In genomic region chr1:30876451-30877204, GRCh38 we compare ENCODE assay signal across 1 cellular context.
TF ChIP-seq lines count a peak whose summit lies in the region.

No MANE protein-coding gene starts in this region.

TF ChIP-seq in K562, 482 proteins besides CTCF, POLR2A, EP300 and RAD21 (continued from another document):
- peak; percentile 11 for TF ChIP-seq CTCFL (IDR thresholded peaks at IDR 0.05; ENCODE audit: borderline replicate concordance, insufficient read depth, low read depth, low read length, poor library complexity, severe bottlenecking)
